ENCODE assay signal across 26 cellular contexts in the genomic region with DNA sequence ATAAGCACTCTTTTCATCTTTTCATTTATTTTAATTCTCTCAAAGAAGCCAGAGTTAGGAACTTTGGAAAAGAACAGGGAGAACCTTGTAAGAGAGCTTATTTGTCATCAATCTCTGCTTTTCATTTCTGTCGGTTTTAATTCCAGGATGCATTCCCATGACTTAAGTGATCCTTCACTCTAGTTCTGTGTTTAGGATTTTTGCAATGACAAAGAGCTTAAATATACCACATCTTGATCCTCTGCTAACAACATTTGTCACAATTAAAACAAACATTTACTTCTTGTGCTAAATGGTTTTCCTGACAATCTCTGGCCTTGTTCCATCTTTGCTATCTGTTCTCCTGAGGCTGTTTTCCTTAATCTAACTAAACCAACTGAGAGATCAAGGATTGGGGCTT.
DNase-seq lines count a peak whose midpoint lies in the region; FAIRE-seq and TF ChIP-seq lines count a peak whose summit lies in the region.
"Had no signal": no experiment of that assay in that cellular context is flagged by ENCODE, and none has a peak within 500 bp of the region (broad histone marks: within the 10 kb centered on the region; RNA-seq: fewer than 3 reads in every experiment).

No MANE protein-coding gene starts in this region.

- H2AFZ ChIP-seq in MM.1S (ENCODE audit: low read length): no peak overlapping the region
- H2AFZ ChIP-seq: parathyroid adenoma had no signal

- no peaks in the 10 kb centered on the region for H4K20me1 ChIP-seq in MM.1S (ENCODE audit: insufficient read depth, low read length)

- no peaks in the 10 kb centered on the region for H3K36me3 ChIP-seq in Peyer's patch
- H3K36me3 ChIP-seq in MM.1S (replicated peaks; ENCODE audit: insufficient read depth, low read length): no peaks in the 10 kb centered on the region
- no peaks in the 10 kb centered on the region for H3K36me3 ChIP-seq in BE2C
- H3K36me3 ChIP-seq: right lobe of liver, tibial artery, WERI-Rb-1 had no signal

- no peaks in the 10 kb centered on the region for H3K79me2 ChIP-seq in MM.1S (ENCODE audit: low read length)
- H3K79me2 ChIP-seq: parathyroid adenoma had no signal

- H3K4me1 ChIP-seq in Peyer's patch: no peaks in the 10 kb centered on the region
- no peaks in the 10 kb centered on the region for H3K4me1 ChIP-seq in MM.1S (ENCODE audit: low read length)
- peaks cover 14% of the 10 kb centered on the region for H3K4me1 ChIP-seq in BE2C
- H3K4me1 ChIP-seq: parathyroid adenoma, right lobe of liver had no signal

- H3K9me3 ChIP-seq in Peyer's patch: no peaks in the 10 kb centered on the region
- H3K9me3 ChIP-seq in MM.1S (replicated peaks; ENCODE audit: insufficient read depth, low read length): no peaks in the 10 kb centered on the region
- no peaks in the 10 kb centered on the region for H3K9me3 ChIP-seq in BE2C
- H3K9me3 ChIP-seq: right lobe of liver, tibial artery had no signal

- H3F3A ChIP-seq in MM.1S (ENCODE audit: insufficient read depth, low read length): no peaks in the 10 kb centered on the region

- H3K9ac ChIP-seq in MM.1S (ENCODE audit: low read length): no peak overlapping the region
- H3K9ac ChIP-seq: parathyroid adenoma had no signal

- H3K27ac ChIP-seq in Peyer's patch (no peak overlapping the region), MM.1S (ENCODE audit: low read length) (no peak overlapping the region)
- H3K27ac ChIP-seq: C4-2B, parathyroid adenoma, right lobe of liver, tibial artery, WERI-Rb-1 had no signal

- H3K4me2 ChIP-seq in MM.1S (ENCODE audit: low read depth, low read length): no peak overlapping the region

- no peak for DNase-seq in H54 (ENCODE audit: insufficient read length, low spot score)
- DNase-seq in amniotic epithelial cell (ENCODE audit: low read depth): peak; percentile 87
- peak; percentile 42 for DNase-seq in iris pigment epithelial cell (ENCODE audit: low read depth)
- peak; percentile 50 for DNase-seq in pons (ENCODE audit: low spot score)
- DNase-seq in Peyer's patch: no peak
- no peak for DNase-seq in MM.1S
- DNase-seq in BE2C: no peak
- no peak for DNase-seq in stimulated activated CD8-positive, alpha-beta memory T cell treated with anti-CD3 and anti-CD28 coated beads, Interleukin-4, amount 100 ng/mL, for 48 hours
- DNase-seq: activated CD4-positive, alpha-beta T cell treated with anti-CD3 and anti-CD28 coated beads, Interleukin-2, amount 10 ng/mL, durations not matched to agents 24 days and 14 days; activated CD8-positive, alpha-beta memory T cell treated with anti-CD3 and anti-CD28 coated beads, Interleukin-2, amount 10 ng/mL, durations not matched to agents 7 days and 5 days; activated naive CD4-positive, alpha-beta T cell treated with anti-CD3 and anti-CD28 coated beads, Interleukin-2, amount 10 ng/mL, durations not matched to agents 7 days and 5 days; activated T-cell treated with anti-CD3 and anti-CD28 coated beads, Interleukin-2, amount 50 U/mL, for 72 hours; Calu3; caudate nucleus; KBM-7; MV-4-11; NCI-H524 treated with DMSO at 0.1 percent for 48 hours; right lobe of liver; RPMI8226; stimulated activated CD4-positive, alpha-beta T cell treated with anti-CD3 and anti-CD28 coated beads, Interleukin-15, amount 100 ng/mL, for 24 hours; stimulated activated naive CD8-positive, alpha-beta T cell treated with anti-CD3 and anti-CD28 coated beads, Interleukin-15, amount 100 ng/mL, for 72 hours; tibial artery had no signal

- no peaks in the 10 kb centered on the region for H3K9me2 ChIP-seq in MM.1S (replicated peaks; ENCODE audit: insufficient read depth, low read length)

- no peak for TF ChIP-seq CTCF in Peyer's patch (IDR thresholded peaks at IDR 0.05)
- no peak for TF ChIP-seq CTCF in MM.1S (IDR thresholded peaks at IDR 0.05; ENCODE audit: low read length)
- no peak for TF ChIP-seq CTCF in BE2C (IDR thresholded peaks at IDR 0.05; ENCODE audit: low read depth, low read length)

- FAIRE-seq in H54 (lab: Jason Lieb, UNC): peak; percentile 41
- FAIRE-seq: GM12892 had no signal

- H3K4me3 ChIP-seq in Peyer's patch (no peak overlapping the region), MM.1S (ENCODE audit: low read length) (no peak overlapping the region), BE2C (ENCODE audit: low read depth, low read length) (no peak overlapping the region)
- H3K4me3 ChIP-seq: right lobe of liver, tibial artery had no signal

- no peak for TF ChIP-seq POLR2A in H54 (IDR thresholded peaks at IDR 0.05; ENCODE audit: low read depth, low read length)
- no peak for TF ChIP-seq POLR2A in Peyer's patch (IDR thresholded peaks at IDR 0.05)

- H3K27me3 ChIP-seq in Peyer's patch (no peaks in the 10 kb centered on the region), MM.1S (replicated peaks; ENCODE audit: insufficient read depth, low read length) (no peaks in the 10 kb centered on the region), BE2C (no peaks in the 10 kb centered on the region)
- H3K27me3 ChIP-seq: right lobe of liver, tibial artery had no signal

Comparison
In these comparisons a context has a peak if more than half of its experiments do, and no peak if none do; other contexts are left out.
1. DNase-seq: peak in amniotic epithelial cell (single experiment), iris pigment epithelial cell (single experiment) and pons (single experiment); none in H54 (single experiment), Peyer's patch (0 of 3), MM.1S (single experiment), BE2C (single experiment) and stimulated activated CD8-positive, alpha-beta memory T cell treated with anti-CD3 and anti-CD28 coated beads, Interleukin-4, amount 100 ng/mL, for 48 hours (single experiment).